Comparison of ENCODE assay signal across 1 cellular context in genomic region chr15:65620833-65621232, GRCh38.
TF ChIP-seq lines count a peak whose summit lies in the region.

No MANE protein-coding gene starts in this region.

TF ChIP-seq in K562, 482 proteins besides CTCF, POLR2A, EP300 and RAD21:
- no peak for TF ChIP-seq CHAMP1 (IDR thresholded peaks at IDR 0.05)
- TF ChIP-seq ELK3 (CRISPR knock-in tag; IDR thresholded peaks at IDR 0.05): no peak
- TF ChIP-seq MYBL2 (IDR thresholded peaks at IDR 0.05; ENCODE audit: low read depth): no peak
- TF ChIP-seq MYBL2 (CRISPR knock-in tag; IDR thresholded peaks at IDR 0.05; ENCODE audit: borderline replicate concordance): no peak
- no peak for TF ChIP-seq ZNF740 (CRISPR knock-in tag; IDR thresholded peaks at IDR 0.05)
- no peak for TF ChIP-seq ZNF740 (tag; IDR thresholded peaks at IDR 0.05)
- no peak for TF ChIP-seq TFE3 (CRISPR knock-in tag; IDR thresholded peaks at IDR 0.05)
- TF ChIP-seq SMARCC2 (IDR thresholded peaks at IDR 0.05; ENCODE audit: low read depth): no peak
- no peak for TF ChIP-seq NFXL1 (CRISPR knock-in tag; IDR thresholded peaks at IDR 0.05)
- no peak for TF ChIP-seq ZNF668 (CRISPR knock-in tag; IDR thresholded peaks at IDR 0.05)
- TF ChIP-seq ZNF830 (CRISPR knock-in tag; IDR thresholded peaks at IDR 0.05): no peak
- TF ChIP-seq NR2C2 (CRISPR knock-in tag; IDR thresholded peaks at IDR 0.05): no peak
- no peak for TF ChIP-seq NR2C2 (tag; IDR thresholded peaks at IDR 0.05)
- TF ChIP-seq ZBTB43 (CRISPR knock-in tag; IDR thresholded peaks at IDR 0.05): no peak
- TF ChIP-seq TRIM25 (IDR thresholded peaks at IDR 0.05; ENCODE audit: borderline replicate concordance): no peak
- TF ChIP-seq ZNF766 (CRISPR knock-in tag; conservative IDR thresholded peaks at IDR 0.05): no peak
- no peak for TF ChIP-seq U2AF1 (optimal IDR thresholded peaks at IDR 0.05; ENCODE audit: low read depth, low read length)
TF ChIP-seq in K562: peak in this region for 0.
